Comparison of ENCODE assay signal across 8 cellular contexts in genomic region chr17:40062347-40063033, GRCh38. TPM values are rescaled to one million over a fixed set of nuclear protein-coding genes. Genes with fewer than 3 reads are reported as not detected.
A peak's percentile ranks its signal among the peaks of the same experiment; 100 is the strongest.
DNase-seq lines count a peak whose midpoint lies in the region; ATAC-seq and TF ChIP-seq lines count a peak whose summit lies in the region.

TSS of gene THRA (plus strand) at chr17:40062965. CDS start at chr17:40074489, 11,524 bp downstream.

- H3K27ac Mint-ChIP-seq in activated naive CD8-positive, alpha-beta T cell = peak within 1 kb of the TSS; percentile 87

- peaks cover 41% of the 10 kb centered on the region for H3K4me1 Mint-ChIP-seq in activated naive CD8-positive, alpha-beta T cell (ENCODE audit: low read depth)

- peak within 1 kb of the TSS; percentile 96 to 100 (median 98) for H3K4me3 ChIP-seq in upper lobe of left lung

- H3K4me3 Mint-ChIP-seq in activated naive CD8-positive, alpha-beta T cell = peak within 1 kb of the TSS; percentile 88

- no peaks in the 10 kb centered on the region for H3K36me3 Mint-ChIP-seq in activated naive CD8-positive, alpha-beta T cell

- H3K9me3 Mint-ChIP-seq in activated naive CD8-positive, alpha-beta T cell (ENCODE audit: low read depth) = no peaks in the 10 kb centered on the region

- intact Hi-C loops in head of caudate nucleus (cut with DNase I) = no loop called here

- peak; percentile 72 for ATAC-seq in HG03354 (IDR thresholded peaks at IDR 0.05; ENCODE audit: poor library complexity, severe bottlenecking, unreplicated experiment)
- peak; percentile 27 to 89 for ATAC-seq in upper lobe of left lung (ENCODE audit: low FRiP score in 2 of 2)

- H3K9me3 ChIP-seq in upper lobe of left lung = no peaks in the 10 kb centered on the region

- TF ChIP-seq CTCF in upper lobe of left lung (IDR thresholded peaks at IDR 0.05) = peak in 3 of 6 experiments; percentile 28 to 71 (median 38)

- no peak for TF ChIP-seq POLR2A in upper lobe of left lung (IDR thresholded peaks at IDR 0.05)

- 2 to 4% methylated on average over 16 to 34 of the region's 66 CpGs for WGBS in upper lobe of left lung, 2 donors

- DNase-seq in NCI-H2196 (lab: John Stamatoyannopoulos, UW; ENCODE audit: unreplicated experiment) (peak; percentile 27), NCI-H2196 treated with DMSO at 0.1 percent for 48 hours (lab: John Stamatoyannopoulos, UW; ENCODE audit: unreplicated experiment) (no peak), SK-MEL-5 (ENCODE audit: low read depth, low spot score) (peak; percentile 57), head of caudate nucleus (peak in 41 of 42 donors; percentile 46 to 91 (median 81)), occipital lobe (lab: John Stamatoyannopoulos, UW) (peak; percentile 58), upper lobe of left lung (peak; percentile 83 to 95)

- H3K27me3 ChIP-seq in upper lobe of left lung = no peaks in the 10 kb centered on the region

- in situ Hi-C loops in SK-MEL-5 (cut with HindIII; ENCODE audit: low pct_unique_long_range_greater_than_20kb, low sequenced_read_pairs) = loop anchor here (25.0 kb wide), 1 partner anchor 350 kb away; the partner anchor contains the start of gene TOP2A

- H3K27me3 Mint-ChIP-seq in activated naive CD8-positive, alpha-beta T cell = no peaks in the 10 kb centered on the region

- H3K36me3 ChIP-seq in upper lobe of left lung = no peaks in the 10 kb centered on the region

- peak within 1 kb of the TSS; percentile 95 to 97 (median 96) for H3K27ac ChIP-seq in upper lobe of left lung

- TF ChIP-seq EP300 in upper lobe of left lung (IDR thresholded peaks at IDR 0.05) = no peak

- peaks cover 33 to 57% (median 46%) of the 10 kb centered on the region in 4 donors for H3K4me1 ChIP-seq in upper lobe of left lung

RNA-seq across cellular contexts. Expression of gene THRA, which starts in this region (rescaled TPM):
- 14.3 and 15.9 TPM in 2 replicates for total RNA-seq in SK-MEL-5 (2014; rRNA removed; shearing (Covaris generic))
- 19.3 and 27.3 TPM in 2 replicates for polyA plus RNA-seq in SK-MEL-5 (2015; cell fraction: cytosol; rRNA removed)
- 8.4 and 14.7 TPM in 2 replicates for polyA plus RNA-seq in SK-MEL-5 (2015; cell fraction: nucleus; rRNA removed)
- total RNA-seq in occipital lobe (91.1 TPM), upper lobe of left lung (10 to 100 TPM; 31.0 to 55.3 (median 49.9) TPM)
